9 cellular contexts compared by ENCODE assay signal in genomic region chr4:10100734-10101216, GRCh38. TPM values are rescaled to one million over a fixed set of nuclear protein-coding genes. Genes with fewer than 3 reads are reported as not detected.
DNase-seq lines count a peak whose midpoint lies in the region; ATAC-seq lines count a peak whose summit lies in the region.
"Had no signal": no experiment of that assay in that cellular context is flagged by ENCODE, and none has a peak within 500 bp of the region (broad histone marks: within the 10 kb centered on the region; RNA-seq: fewer than 3 reads in every experiment).

No MANE protein-coding gene starts in this region.

- peaks cover 67 to 71% of the 10 kb centered on the region in 2 experiments for H3K36me3 ChIP-seq in mesenchymal stem cell (ENCODE audit: control insufficient read depth in 1 of 2, insufficient read depth in 2 of 2, low read depth in 1 of 2, low read length in 2 of 2)

- no peak overlapping the region for H3K4ac ChIP-seq in mesenchymal stem cell (ENCODE audit: low read depth in 1 of 2, low read length in 2 of 2)

- H2AFZ ChIP-seq in mesenchymal stem cell (ENCODE audit: low read depth, low read length), result no peak overlapping the region

- H3K27ac ChIP-seq in mesenchymal stem cell (ENCODE audit: low read length, poor library complexity, severe bottlenecking), result no peak overlapping the region

- peak overlapping the region in 1 of 2 experiments; percentile 14 for H3K18ac ChIP-seq in mesenchymal stem cell (ENCODE audit: low read depth in 1 of 2, low read length in 2 of 2)

- H3K23ac ChIP-seq in mesenchymal stem cell (ENCODE audit: low read length in 2 of 2), result no peak overlapping the region

- no peak overlapping the region for H3K4me3 ChIP-seq in mesenchymal stem cell (ENCODE audit: insufficient read depth in 1 of 2, low read depth in 1 of 2, low read length in 2 of 2)

- peak overlapping the region; percentile 45 for H4K91ac ChIP-seq in mesenchymal stem cell (ENCODE audit: low read length)

- DNase-seq in Right ventricle myocardium inferior (ENCODE audit: missing footprints) (peak; percentile 79), cardiac septum (ENCODE audit: low spot score) (no peak), mesenchymal stem cell (no peak), T1000 (lab: John Stamatoyannopoulos, UW) (no peak), SIG-M5 treated with dmso at 0.1 percent for 504 hours (lab: John Stamatoyannopoulos, UW; ENCODE audit: unreplicated experiment) (no peak)
- peak; percentile 46 for DNase-seq in central memory CD4-positive, alpha-beta T cell
- DNase-seq: NCI-H1694 had no signal

- no peak overlapping the region for H3K4me2 ChIP-seq in mesenchymal stem cell (ENCODE audit: low read length, poor library complexity, severe bottlenecking)

- H2BK120ac ChIP-seq in mesenchymal stem cell (ENCODE audit: low read depth, low read length), result no peak overlapping the region

- intact Hi-C loops in Right ventricle myocardium inferior (cut with DNase I), result no loop called here
- intact Hi-C loops in cardiac septum (cut with DNase I), result no loop called here

- no peak overlapping the region for H4K8ac ChIP-seq in mesenchymal stem cell (ENCODE audit: low read length)

- no peaks in the 10 kb centered on the region for H3K9me3 ChIP-seq in mesenchymal stem cell (ENCODE audit: control insufficient read depth, low read length)

- H2BK5ac ChIP-seq in mesenchymal stem cell (ENCODE audit: low read depth, low read length, poor library complexity, severe bottlenecking), result no peak overlapping the region

- H2AK5ac ChIP-seq in mesenchymal stem cell (ENCODE audit: low read length, severe bottlenecking), result no peak overlapping the region

- ATAC-seq in Right ventricle myocardium inferior, result peak; percentile 18
- no peak for ATAC-seq in GM19328 (IDR thresholded peaks at IDR 0.05; ENCODE audit: unreplicated experiment)
- no peak for ATAC-seq in HG03354 (IDR thresholded peaks at IDR 0.05; ENCODE audit: poor library complexity, severe bottlenecking, unreplicated experiment)

- H3K27me3 ChIP-seq in mesenchymal stem cell (ENCODE audit: control insufficient read depth in 1 of 2, insufficient read depth in 1 of 2, low read length in 2 of 2), result no peaks in the 10 kb centered on the region

- peaks cover 84% of the 10 kb centered on the region for H3K4me1 ChIP-seq in mesenchymal stem cell (ENCODE audit: control insufficient read depth, insufficient read depth, low read depth, low read length)

- H3K14ac ChIP-seq in mesenchymal stem cell (ENCODE audit: low read length in 2 of 2), result peak overlapping the region in 1 of 2 experiments; percentile 69

- H2BK15ac ChIP-seq in mesenchymal stem cell (ENCODE audit: low read depth, poor library complexity, severe bottlenecking), result no peak overlapping the region

- no peaks in the 10 kb centered on the region for H3K79me1 ChIP-seq in mesenchymal stem cell (replicated peaks; ENCODE audit: low read length, poor library complexity, severe bottlenecking)

- 92% methylated on average over 12 of the region's 12 CpGs for WGBS in mesenchymal stem cell

- peak overlapping the region; percentile 57 for H3K9ac ChIP-seq in mesenchymal stem cell (ENCODE audit: low read length)

- no peak overlapping the region for H2BK12ac ChIP-seq in mesenchymal stem cell (ENCODE audit: low read length in 2 of 2)

RNA-seq across cellular contexts. Expression of gene WDR1, which starts 15.8 kb away (rescaled TPM):
- 210 TPM for total RNA-seq in Right ventricle myocardium inferior
- 245 TPM for total RNA-seq in cardiac septum
- polyA plus RNA-seq in mesenchymal stem cell (2013, experiment 1 of 2), result 208 TPM
- 215 TPM for polyA plus RNA-seq in mesenchymal stem cell (2013, experiment 2 of 2)

Comparison
In these comparisons a context has a peak if more than half of its experiments do, and no peak if none do; other contexts are left out.
1. DNase-seq: peak in Right ventricle myocardium inferior (single experiment) and central memory CD4-positive, alpha-beta T cell (single experiment); none in cardiac septum (single experiment), mesenchymal stem cell (single experiment), T1000 (single experiment) and SIG-M5 treated with dmso at 0.1 percent for 504 hours (single experiment).